Comparison of ENCODE assay signal across 9 cellular contexts in the genomic region with DNA sequence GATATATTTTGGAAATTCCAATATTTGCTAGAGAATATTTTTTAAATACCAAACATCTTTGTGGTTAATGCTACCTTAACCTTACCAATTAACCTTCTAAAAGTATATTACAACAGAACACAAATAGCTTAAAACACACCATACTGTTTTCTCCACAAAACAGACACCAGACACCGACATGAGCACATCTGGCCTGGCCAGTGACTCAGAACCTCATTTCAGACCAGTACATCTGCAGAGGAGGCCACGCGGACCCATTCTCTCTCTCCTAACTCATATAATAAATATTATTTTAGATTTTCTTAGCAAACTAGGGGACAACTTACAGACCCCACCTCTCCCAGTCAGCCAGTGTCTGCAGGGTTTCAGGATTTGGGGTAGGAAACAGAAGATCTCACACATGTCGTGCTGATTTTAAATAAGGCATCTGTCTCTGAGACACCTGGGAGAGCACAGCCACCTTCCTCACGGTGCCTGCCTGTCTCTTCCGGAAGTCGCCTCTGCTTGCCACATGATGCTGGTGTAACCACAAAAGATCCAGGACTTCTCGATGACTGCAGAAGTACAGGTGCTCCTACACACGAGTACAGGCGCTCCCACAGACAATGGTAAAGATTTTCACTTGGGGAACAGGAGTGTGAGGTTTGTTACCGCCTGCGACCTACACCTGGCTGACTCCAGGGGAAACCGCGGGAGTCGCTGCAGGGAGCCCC. TPM values are rescaled to one million over a fixed set of nuclear protein-coding genes. Genes with fewer than 3 reads are reported as not detected.
A peak's percentile ranks its signal among the peaks of the same experiment; 100 is the strongest.
DNase-seq lines count a peak whose midpoint lies in the region; ATAC-seq lines count a peak whose summit lies in the region.
"Had no signal": no experiment of that assay in that cellular context is flagged by ENCODE, and none has a peak within 500 bp of the region (broad histone marks: within the 10 kb centered on the region; RNA-seq: fewer than 3 reads in every experiment).

No MANE protein-coding gene starts in this region.

- peak overlapping the region; percentile 30 for H3K4me3 Mint-ChIP-seq in activated naive CD4-positive, alpha-beta T cell treated with anti-CD3 and anti-CD28 coated beads for 36 hours

- ATAC-seq in GM19397 (IDR thresholded peaks at IDR 0.05; ENCODE audit: unreplicated experiment) = peak; percentile 39
- peak; percentile 35 for ATAC-seq in HG03571 (IDR thresholded peaks at IDR 0.05; ENCODE audit: unreplicated experiment)
- ATAC-seq in GM18861 (IDR thresholded peaks at IDR 0.05; ENCODE audit: unreplicated experiment) = no peak
- ATAC-seq in HG02973 (IDR thresholded peaks at IDR 0.05; ENCODE audit: unreplicated experiment) = no peak

- no peaks in the 10 kb centered on the region for H3K9me3 Mint-ChIP-seq in activated naive CD4-positive, alpha-beta T cell treated with anti-CD3 and anti-CD28 coated beads for 36 hours

- H3K27me3 Mint-ChIP-seq in activated naive CD4-positive, alpha-beta T cell treated with anti-CD3 and anti-CD28 coated beads for 36 hours (ENCODE audit: low read depth) = no peaks in the 10 kb centered on the region

- H3K4me1 Mint-ChIP-seq in activated naive CD4-positive, alpha-beta T cell treated with anti-CD3 and anti-CD28 coated beads for 36 hours (ENCODE audit: low read depth) = peaks cover 57% of the 10 kb centered on the region

- H3K27ac Mint-ChIP-seq in activated naive CD4-positive, alpha-beta T cell treated with anti-CD3 and anti-CD28 coated beads for 36 hours = peak overlapping the region; percentile 80

- DNase-seq in activated naive CD4-positive, alpha-beta T cell treated with anti-CD3 and anti-CD28 coated beads for 36 hours = peak; percentile 75
- DNase-seq in stimulated activated CD8-positive, alpha-beta memory T cell treated with anti-CD3 and anti-CD28 coated beads, Interleukin-4, amount 100 ng/mL, for 48 hours = peak; percentile 36
- no peak for DNase-seq in NCI-H187 treated with DMSO at 0.1 percent for 48 hours (lab: John Stamatoyannopoulos, UW)
- DNase-seq in RKO (ENCODE audit: low spot score) = no peak
- DNase-seq: erythroblast had no signal

- CTCF ChIA-PET in activated naive CD4-positive, alpha-beta T cell treated with anti-CD3 and anti-CD28 coated beads for 36 hours (lab: Charles Lee) = no interaction called here

- H3K36me3 Mint-ChIP-seq in activated naive CD4-positive, alpha-beta T cell treated with anti-CD3 and anti-CD28 coated beads for 36 hours (ENCODE audit: low read depth) = peaks cover 36% of the 10 kb centered on the region

- intact Hi-C loops in activated naive CD4-positive, alpha-beta T cell treated with anti-CD3 and anti-CD28 coated beads for 36 hours (cut with micrococcal nuclease) = loop anchor here (1.0 kb wide), 2 partner anchors 9 to 38 kb away; no protein-coding TSS in a partner anchor

RNA-seq across cellular contexts. Expression of a gene that starts 9.7 kb away (rescaled TPM):
- total RNA-seq in activated naive CD4-positive, alpha-beta T cell treated with anti-CD3 and anti-CD28 coated beads for 36 hours = 100 to 1,000 TPM; 102 to 106 TPM

RNA-seq across cellular contexts. Expression of a gene that starts 57.4 kb away (rescaled TPM):
- total RNA-seq in activated naive CD4-positive, alpha-beta T cell treated with anti-CD3 and anti-CD28 coated beads for 36 hours = 10 to 100 TPM; 25.2 to 29.1 TPM

Comparison
In these comparisons a context has a peak if more than half of its experiments do, and no peak if none do; other contexts are left out.
1. ATAC-seq: peak in GM19397 (single experiment) and HG03571 (single experiment); none in GM18861 (single experiment) and HG02973 (single experiment).
2. DNase-seq: peak in activated naive CD4-positive, alpha-beta T cell treated with anti-CD3 and anti-CD28 coated beads for 36 hours (single experiment) and stimulated activated CD8-positive, alpha-beta memory T cell treated with anti-CD3 and anti-CD28 coated beads, Interleukin-4, amount 100 ng/mL, for 48 hours (single experiment); none in NCI-H187 treated with DMSO at 0.1 percent for 48 hours (single experiment) and RKO (single experiment).